1 cellular context compared by ENCODE assay signal in the genomic region with DNA sequence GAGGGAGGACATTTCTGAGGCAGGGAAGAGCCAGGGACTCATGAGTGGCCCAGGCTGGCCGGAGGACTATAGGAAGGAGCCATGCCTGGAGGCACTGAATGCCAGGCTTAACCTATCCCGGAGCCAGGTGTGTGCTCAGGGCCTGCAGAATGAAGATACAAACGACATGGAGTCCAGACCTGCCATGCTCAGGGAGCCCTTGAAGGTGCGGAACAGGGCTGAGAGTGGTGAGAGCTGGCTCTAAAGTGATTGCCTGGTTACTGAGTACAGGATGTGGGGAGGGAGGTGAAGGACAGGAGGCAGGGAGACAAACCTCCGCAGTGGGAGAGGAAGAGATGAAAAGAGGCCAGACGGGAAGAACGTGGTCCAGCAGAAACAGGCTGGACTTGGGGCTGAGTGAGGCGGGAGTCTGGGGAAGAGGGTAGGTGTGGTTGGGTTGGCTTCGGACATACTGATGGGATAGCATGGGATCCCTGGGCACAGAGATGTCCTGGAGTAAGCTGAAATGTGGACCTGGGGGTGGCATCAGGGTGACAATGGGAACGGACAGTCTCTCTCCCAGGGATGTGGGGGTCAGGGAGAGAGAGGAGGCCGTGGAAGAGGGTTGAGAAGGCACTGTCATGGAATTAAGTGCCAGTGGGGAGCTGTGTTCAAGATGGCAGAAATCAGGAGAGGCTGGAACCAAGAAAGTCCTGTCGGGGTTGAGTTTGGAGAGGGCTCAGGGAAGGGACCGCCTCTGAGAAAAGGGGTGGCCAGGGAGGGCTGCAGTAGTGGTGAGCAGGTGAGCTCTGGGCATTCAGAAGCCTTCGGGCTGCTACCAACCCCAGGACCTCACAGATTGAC.
TF ChIP-seq lines count a peak whose summit lies in the region.

No MANE protein-coding gene starts in this region.

TF ChIP-seq in endothelial cell of umbilical vein, 7 proteins besides CTCF, POLR2A, EP300 and RAD21 (continued from another document):
- no peak for TF ChIP-seq GATA2 (IDR thresholded peaks at IDR 0.05; ENCODE audit: insufficient read depth, insufficient read length, low read depth, low read length)
- no peak for TF ChIP-seq EZH2 (IDR thresholded peaks at IDR 0.05; ENCODE audit: borderline replicate concordance, low read depth, low read length, severe bottlenecking)
